Comparison of ENCODE assay signal across 13 cellular contexts in the genomic region with DNA sequence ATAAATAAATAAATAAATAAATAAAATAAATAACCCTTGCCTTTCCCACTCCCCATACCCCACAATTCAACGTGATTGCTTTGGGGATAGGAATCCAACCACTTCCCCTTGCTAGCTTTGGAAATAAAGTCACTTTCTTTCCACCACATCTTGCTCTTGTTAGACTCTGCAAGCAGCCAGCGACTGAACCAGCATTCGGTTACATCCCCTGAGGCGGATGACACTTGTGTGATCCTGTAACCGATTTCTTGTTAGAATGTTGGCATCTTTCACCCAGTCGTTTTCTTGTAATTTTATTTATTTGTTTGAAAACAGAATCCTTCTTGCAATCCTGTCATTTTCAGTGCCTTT. TPM values are rescaled to one million over a fixed set of nuclear protein-coding genes. Genes with fewer than 3 reads are reported as not detected.
DNase-seq lines count a peak whose midpoint lies in the region; ATAC-seq and TF ChIP-seq lines count a peak whose summit lies in the region.
"Had no signal": no experiment of that assay in that cellular context is flagged by ENCODE, and none has a peak within 500 bp of the region (broad histone marks: within the 10 kb centered on the region; RNA-seq: fewer than 3 reads in every experiment).

No MANE protein-coding gene starts in this region.

- intact Hi-C loops in PC-3 (cut with micrococcal nuclease), result no loop called here
- intact Hi-C loops in transverse colon (cut with DNase I; ENCODE audit: low total_unique reads), result no loop called here
- intact Hi-C loops in posterior vena cava (cut with DNase I), result no loop called here

- H3K27me3 ChIP-seq in PC-3 (ENCODE audit: low read length) (no peaks in the 10 kb centered on the region), transverse colon (no peaks in the 10 kb centered on the region)
- H3K27me3 ChIP-seq: foreskin keratinocyte had no signal

- H3K9me3 ChIP-seq in PC-3 (ENCODE audit: low read length) (no peaks in the 10 kb centered on the region), transverse colon (no peaks in the 10 kb centered on the region)

- in situ Hi-C loops in transverse colon (cut with MboI; ENCODE audit: low pct_ligation_motif_present in 1 of 4, low pct_unique_long_range_greater_than_20kb in 1 of 4, low sequenced_read_pairs in 3 of 4), result no loop called here

- no peak overlapping the region for H3K4me3 Mint-ChIP-seq in activated naive CD4-positive, alpha-beta T cell treated with anti-CD3 and anti-CD28 coated beads, Interleukin-2, amount 50 U/mL, for 24 hours
- H3K4me3 Mint-ChIP-seq: activated CD4-positive, alpha-beta memory T cell treated with anti-CD3 and anti-CD28 coated beads for 36 hours had no signal

- no peaks in the 10 kb centered on the region for H3K27me3 Mint-ChIP-seq in activated naive CD4-positive, alpha-beta T cell treated with anti-CD3 and anti-CD28 coated beads, Interleukin-2, amount 50 U/mL, for 24 hours

- peaks cover 41% of the 10 kb centered on the region for H3K4me1 Mint-ChIP-seq in activated naive CD4-positive, alpha-beta T cell treated with anti-CD3 and anti-CD28 coated beads, Interleukin-2, amount 50 U/mL, for 24 hours

- TF ChIP-seq CTCF in PC-3 (conservative IDR thresholded peaks at IDR 0.05; ENCODE audit: low read depth, low read length) (no peak), fibroblast of villous mesenchyme (IDR thresholded peaks at IDR 0.05; ENCODE audit: insufficient read depth, low read depth, low read length) (no peak), transverse colon (IDR thresholded peaks at IDR 0.05) (no peak), GM10266 (IDR thresholded peaks at IDR 0.05; ENCODE audit: control insufficient read depth, insufficient read depth, low read depth, missing control alignments) (no peak)

- H3K4me1 ChIP-seq in PC-3 (ENCODE audit: insufficient read depth, low read length), result peaks cover 20% of the 10 kb centered on the region
- H3K4me1 ChIP-seq in transverse colon, result peaks cover 14 to 34% (median 24%) of the 10 kb centered on the region in 4 donors

- H3K27ac Mint-ChIP-seq in activated naive CD4-positive, alpha-beta T cell treated with anti-CD3 and anti-CD28 coated beads, Interleukin-2, amount 50 U/mL, for 24 hours, result peak overlapping the region; percentile 35
- H3K27ac Mint-ChIP-seq: activated CD4-positive, alpha-beta memory T cell treated with anti-CD3 and anti-CD28 coated beads for 36 hours had no signal

- H4K20me1 ChIP-seq in PC-3 (ENCODE audit: low read length), result 0 out of 2 replicates have a peak, but pooled peaks cover 4% of the 10 kb centered on the region

- POLR2A ChIA-PET in PC-3 (lab: Charles Lee; ENCODE audit: unreplicated experiment), result no interaction called here

- H3K36me3 ChIP-seq in PC-3 (ENCODE audit: low read depth, low read length) (no peaks in the 10 kb centered on the region; the same call in 1 of the 2 replicates), transverse colon (no peaks in the 10 kb centered on the region)

- H3K4me2 ChIP-seq in PC-3 (ENCODE audit: low read length), result no peak overlapping the region

- no peak overlapping the region for H2AFZ ChIP-seq in PC-3 (ENCODE audit: low read length)

- WGBS in transverse colon (ENCODE audit: low coverage in 1 of 2), 2 donors, result 70 to 81% methylated on average over 2 to 6 of the region's 6 CpGs

- no peak for TF ChIP-seq POLR2A in transverse colon (IDR thresholded peaks at IDR 0.05)

- H3F3A ChIP-seq in PC-3 (ENCODE audit: low read length, unreplicated experiment), result no peaks in the 10 kb centered on the region

- H3K9me3 Mint-ChIP-seq in activated naive CD4-positive, alpha-beta T cell treated with anti-CD3 and anti-CD28 coated beads, Interleukin-2, amount 50 U/mL, for 24 hours, result no peaks in the 10 kb centered on the region
- H3K9me3 Mint-ChIP-seq: activated CD4-positive, alpha-beta memory T cell treated with anti-CD3 and anti-CD28 coated beads for 36 hours had no signal

- no peak for DNase-seq in activated naive CD4-positive, alpha-beta T cell treated with Interleukin-2 at 50 U/mL for 16 hours
- DNase-seq in PC-3 (peak; percentile 36), fibroblast of villous mesenchyme (ENCODE audit: low read depth) (peak; percentile 30), transverse colon (no peak), GM10266 (ENCODE audit: extremely low spot score) (no peak), DMS153 treated with DMSO at 0.1 percent for 48 hours (lab: John Stamatoyannopoulos, UW; ENCODE audit: unreplicated experiment) (no peak), posterior vena cava (ENCODE audit: low spot score) (no peak)
- DNase-seq: activated CD4-positive, alpha-beta memory T cell treated with anti-CD3 and anti-CD28 coated beads for 36 hours; foreskin keratinocyte; H7; NCI-H446; stimulated activated CD4-positive, alpha-beta T cell treated with anti-CD3 and anti-CD28 coated beads, Interleukin-4, amount 100 ng/mL, for 4 hours had no signal

- peaks cover 2% of the 10 kb centered on the region for H3K36me3 Mint-ChIP-seq in activated naive CD4-positive, alpha-beta T cell treated with anti-CD3 and anti-CD28 coated beads, Interleukin-2, amount 50 U/mL, for 24 hours

- H3K27ac ChIP-seq in PC-3 (ENCODE audit: low read length) (no peak overlapping the region), transverse colon (peak overlapping the region; percentile 6 to 98 (median 94))

- ATAC-seq in PC-3, result no peak
- ATAC-seq: foreskin keratinocyte had no signal

- peaks cover 31% of the 10 kb centered on the region for H3K79me2 ChIP-seq in PC-3 (ENCODE audit: low read length)

- BruUV-seq in PC-3 (replicated peaks; lab: Mats Ljungman, UMichigan), result no TSS peak

- H3K9me2 ChIP-seq in PC-3 (replicated peaks; ENCODE audit: low read length), result no peaks in the 10 kb centered on the region

- TF ChIP-seq EP300 in transverse colon (IDR thresholded peaks at IDR 0.05; ENCODE audit: low read depth), result no peak

- CTCF ChIA-PET in PC-3 (lab: Charles Lee), result no interaction called here

- H3K4me3 ChIP-seq in PC-3 (ENCODE audit: low read length) (no peak overlapping the region), fibroblast of villous mesenchyme (ENCODE audit: low read depth, low read length) (no peak overlapping the region), transverse colon (no peak overlapping the region)

- H3K9ac ChIP-seq in PC-3 (ENCODE audit: low read length), result no peak overlapping the region

RNA-seq across cellular contexts. Expression of gene IFNGR2, which starts 1.6 kb away (rescaled TPM):
- 35.7 and 37.8 TPM in 2 replicates for total RNA-seq in PC-3 (2014; rRNA removed)
- 52.5 and 69.1 TPM in 2 replicates for total RNA-seq in fibroblast of villous mesenchyme
- total RNA-seq in transverse colon, result 100 to 1,000 TPM in 1 of 4 donors, 10 to 100 TPM in 3; 40.8 to 131 (median 76.6) TPM
- 10 to 100 TPM; 50.2 to 51.0 TPM for total RNA-seq in posterior vena cava

Comparison
In these comparisons a context has a peak if more than half of its experiments do, and no peak if none do; other contexts are left out.
1. DNase-seq: peak in PC-3 (single experiment) and fibroblast of villous mesenchyme (single experiment); none in activated naive CD4-positive, alpha-beta T cell treated with Interleukin-2 at 50 U/mL for 16 hours (single experiment), transverse colon (single experiment), GM10266 (single experiment), DMS153 treated with DMSO at 0.1 percent for 48 hours (single experiment) and posterior vena cava (single experiment).